Comparison of ENCODE assay signal across 1 cellular context in genomic region chr18:4242431-4243161, GRCh38.
TF ChIP-seq lines count a peak whose summit lies in the region.

No MANE protein-coding gene starts in this region.

TF ChIP-seq in WTC11, 78 proteins besides CTCF, POLR2A, EP300 and RAD21 (continued from another document):
- TF ChIP-seq ZNF281 (CRISPR knock-in tag; IDR thresholded peaks at IDR 0.05) (no peak), ZBTB43 (CRISPR knock-in tag; IDR thresholded peaks at IDR 0.05) (no peak), ZNF532 (CRISPR knock-in tag; IDR thresholded peaks at IDR 0.05; ENCODE audit: borderline replicate concordance) (no peak), E2F4 (CRISPR knock-in tag; IDR thresholded peaks at IDR 0.05; ENCODE audit: borderline replicate concordance, low read depth) (no peak), PREB (CRISPR knock-in tag; IDR thresholded peaks at IDR 0.05; ENCODE audit: borderline replicate concordance) (no peak), FOXP1 (CRISPR knock-in tag; IDR thresholded peaks at IDR 0.05; ENCODE audit: borderline replicate concordance) (no peak)
